ENCODE assay signal across 8 cellular contexts in the genomic region with DNA sequence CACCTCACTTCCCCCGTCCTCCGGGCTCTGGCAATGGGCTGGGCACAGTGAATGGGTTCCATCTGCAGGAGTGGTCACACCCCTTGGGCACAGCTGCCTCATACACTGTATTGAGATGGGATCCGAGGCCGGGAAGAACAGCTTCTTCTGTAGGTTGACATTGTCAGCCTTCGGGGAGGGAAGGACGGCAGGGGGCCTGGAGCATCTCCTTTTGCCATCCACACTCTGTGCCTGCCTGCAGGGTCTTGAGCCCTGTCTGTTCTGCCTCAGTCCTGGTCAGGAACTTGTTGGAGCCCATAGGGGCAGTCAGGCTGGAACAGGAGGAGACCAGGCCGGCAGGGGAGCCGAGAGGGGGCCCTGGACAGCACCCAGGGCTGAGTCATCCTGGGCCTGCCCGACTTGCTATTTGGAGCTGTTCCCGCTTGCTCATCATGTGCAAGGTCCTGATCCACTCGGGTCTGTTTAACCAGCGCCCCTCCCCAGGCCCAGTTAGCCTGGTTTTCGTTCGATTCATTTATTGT.
DNase-seq lines count a peak whose midpoint lies in the region; ATAC-seq and TF ChIP-seq lines count a peak whose summit lies in the region.

No MANE protein-coding gene starts in this region.

- intact Hi-C loops in activated CD8-positive, alpha-beta T cell treated with anti-CD3 and anti-CD28 coated beads for 36 hours (cut with micrococcal nuclease), result no loop called here
- intact Hi-C loops in heart right ventricle (cut with DNase I), result loop anchor here in 6 of 10 donors (5.0 to 10.0 kb wide), 5 partner anchors 53 to 103 kb away; no protein-coding TSS in a partner anchor

- POLR2A ChIA-PET in activated CD8-positive, alpha-beta T cell treated with anti-CD3 and anti-CD28 coated beads for 36 hours (lab: Charles Lee), result interaction anchor here (0.7 to 15.9 kb wide), 10 partner anchors 9 to 67 kb away, joined by 3 to 410 read pairs (median 7); no protein-coding TSS in a partner anchor

- peak overlapping the region; percentile 13 to 90 (median 80) for H3K27ac ChIP-seq in heart right ventricle

- peak overlapping the region; percentile 25 for H3K27ac Mint-ChIP-seq in activated CD8-positive, alpha-beta T cell treated with anti-CD3 and anti-CD28 coated beads for 36 hours
- H3K27ac Mint-ChIP-seq in stimulated activated effector memory CD8-positive, alpha-beta T cell treated with anti-CD3 and anti-CD28 coated beads, Interleukin-12 subunit alpha, Interleukin-12 subunit beta, amount 100 ng/mL, for 72 hours, result peak overlapping the region; percentile 85

- H3K4me1 Mint-ChIP-seq in activated CD8-positive, alpha-beta T cell treated with anti-CD3 and anti-CD28 coated beads for 36 hours (ENCODE audit: low read depth), result peaks cover 84% of the 10 kb centered on the region
- H3K4me1 Mint-ChIP-seq in stimulated activated effector memory CD8-positive, alpha-beta T cell treated with anti-CD3 and anti-CD28 coated beads, Interleukin-12 subunit alpha, Interleukin-12 subunit beta, amount 100 ng/mL, for 72 hours, result peaks cover 70% of the 10 kb centered on the region

- H3K36me3 ChIP-seq in heart right ventricle, result peaks cover 0 to under 1% (median 0%) of the 10 kb centered on the region in 9 donors

- peaks cover 55 to 98% (median 92%) of the 10 kb centered on the region in 9 donors for H3K4me1 ChIP-seq in heart right ventricle

- 24 to 39% methylated on average over 14 of the region's 14 CpGs for WGBS in heart right ventricle, 2 donors

- in situ Hi-C loops in GM13976 (cut with MboI; ENCODE audit: low sequenced_read_pairs, unreplicated experiment), result loop anchor here (10.0 kb wide), 1 partner anchor 93 kb away; no protein-coding TSS in a partner anchor

- H3K4me3 Mint-ChIP-seq in activated CD8-positive, alpha-beta T cell treated with anti-CD3 and anti-CD28 coated beads for 36 hours, result no peak overlapping the region
- no peak overlapping the region for H3K4me3 Mint-ChIP-seq in stimulated activated effector memory CD8-positive, alpha-beta T cell treated with anti-CD3 and anti-CD28 coated beads, Interleukin-12 subunit alpha, Interleukin-12 subunit beta, amount 100 ng/mL, for 72 hours

- H3K9me3 ChIP-seq in heart right ventricle, result no peaks in the 10 kb centered on the region

- ATAC-seq in activated CD8-positive, alpha-beta T cell treated with anti-CD3 and anti-CD28 coated beads for 36 hours, result no peak
- peak in 3 of 8 donors; percentile 6 to 30 (median 23) for ATAC-seq in heart right ventricle
- ATAC-seq in stimulated activated effector memory CD8-positive, alpha-beta T cell treated with anti-CD3 and anti-CD28 coated beads, Interleukin-12 subunit alpha, Interleukin-12 subunit beta, amount 100 ng/mL, for 72 hours, result no peak
- ATAC-seq in GM18858 (IDR thresholded peaks at IDR 0.05; ENCODE audit: unreplicated experiment), result no peak

- no peaks in the 10 kb centered on the region for H3K9me3 Mint-ChIP-seq in activated CD8-positive, alpha-beta T cell treated with anti-CD3 and anti-CD28 coated beads for 36 hours
- H3K9me3 Mint-ChIP-seq in stimulated activated effector memory CD8-positive, alpha-beta T cell treated with anti-CD3 and anti-CD28 coated beads, Interleukin-12 subunit alpha, Interleukin-12 subunit beta, amount 100 ng/mL, for 72 hours, result no peaks in the 10 kb centered on the region

- peaks cover 3% of the 10 kb centered on the region for H3K36me3 Mint-ChIP-seq in activated CD8-positive, alpha-beta T cell treated with anti-CD3 and anti-CD28 coated beads for 36 hours (ENCODE audit: low read depth)
- peaks cover 11% of the 10 kb centered on the region for H3K36me3 Mint-ChIP-seq in stimulated activated effector memory CD8-positive, alpha-beta T cell treated with anti-CD3 and anti-CD28 coated beads, Interleukin-12 subunit alpha, Interleukin-12 subunit beta, amount 100 ng/mL, for 72 hours

- no peaks in the 10 kb centered on the region for H3K27me3 Mint-ChIP-seq in activated CD8-positive, alpha-beta T cell treated with anti-CD3 and anti-CD28 coated beads for 36 hours

- H3K4me3 ChIP-seq in heart right ventricle, result no peak overlapping the region

- H3K27me3 ChIP-seq in heart right ventricle, result no peaks in the 10 kb centered on the region

- DNase-seq in H4 (ENCODE audit: low spot score) (peak; percentile 60), heart right ventricle (peak in 1 of 2 donors; percentile 68), 8988T (no peak), GM13976 (ENCODE audit: low spot score) (no peak)
- DNase-seq in activated CD8-positive, alpha-beta T cell treated with anti-CD3 and anti-CD28 coated beads for 36 hours, result no peak
- DNase-seq in stimulated activated effector memory CD8-positive, alpha-beta T cell treated with anti-CD3 and anti-CD28 coated beads, Interleukin-12 subunit alpha, Interleukin-12 subunit beta, amount 100 ng/mL, for 72 hours (ENCODE audit: low spot score in 2 of 2), result no peak
- no peak for DNase-seq in stimulated activated CD4-positive, alpha-beta T cell treated with anti-CD3 and anti-CD28 coated beads, Interleukin-4, amount 100 ng/mL, for 4 hours

- TF ChIP-seq CTCF in activated CD8-positive, alpha-beta T cell treated with anti-CD3 and anti-CD28 coated beads for 36 hours (IDR thresholded peaks at IDR 0.05), result no peak
- TF ChIP-seq CTCF in heart right ventricle (IDR thresholded peaks at IDR 0.05), result no peak
- no peak for TF ChIP-seq CTCF in GM13976 (IDR thresholded peaks at IDR 0.05; ENCODE audit: borderline replicate concordance, control extremely low read depth, extremely low read depth, insufficient read depth, missing control alignments)

- CTCF ChIA-PET in activated CD8-positive, alpha-beta T cell treated with anti-CD3 and anti-CD28 coated beads for 36 hours (lab: Charles Lee), result interaction anchor here (0.8 to 11.1 kb wide), 8 partner anchors 9 to 95 kb away, joined by 3 to 124 read pairs (median 24); no protein-coding TSS in a partner anchor
